10 cellular contexts compared by ENCODE assay signal in genomic region chr1:205629751-205630150, GRCh38. TPM values are rescaled to one million over a fixed set of nuclear protein-coding genes. Genes with fewer than 3 reads are reported as not detected.
A peak's percentile ranks its signal among the peaks of the same experiment; 100 is the strongest.
DNase-seq lines count a peak whose midpoint lies in the region; ATAC-seq, FAIRE-seq and TF ChIP-seq lines count a peak whose summit lies in the region.
"Had no signal": no experiment of that assay in that cellular context is flagged by ENCODE, and none has a peak within 500 bp of the region (broad histone marks: within the 10 kb centered on the region; RNA-seq: fewer than 3 reads in every experiment).

No MANE protein-coding gene starts in this region.

- FAIRE-seq in HepG2 (lab: Jason Lieb, UNC), result no peak

- H3K4me3 Mint-ChIP-seq in activated naive CD8-positive, alpha-beta T cell treated with anti-CD3 and anti-CD28 coated beads, Interleukin-2, amount 50 U/mL, for 24 hours, result peak overlapping the region; percentile 89

- H3K4me2 ChIP-seq in HepG2 (ENCODE audit: low read depth, low read length), result peak overlapping the region; percentile 72

- peaks cover 0 to 11% of the 10 kb centered on the region in 2 experiments; a peak in 2 of 5 replicates for H3K36me3 ChIP-seq in HepG2 (replicated peaks in 1 of 2; ENCODE audit: control insufficient read depth in 1 of 2, insufficient read depth in 2 of 2, low read length in 2 of 2)

- H3K4me3 ChIP-seq in HepG2 (replicated peaks in 1 of 3; ENCODE audit: insufficient read depth in 1 of 3, low read depth in 2 of 3, low read length in 3 of 3), result peak overlapping the region; percentile 56 to 96 (median 95)

- TF ChIP-seq CTCF in HepG2 (CRISPR knock-in tag; IDR thresholded peaks at IDR 0.05), result no peak

- TF ChIP-seq EP300 in HepG2 (IDR thresholded peaks at IDR 0.05; ENCODE audit: low read depth in 2 of 2, low read length in 2 of 2) (no peak), HepG2 (CRISPR knock-in tag; IDR thresholded peaks at IDR 0.05; ENCODE audit: borderline replicate concordance) (no peak)

- H3K9ac ChIP-seq in HepG2 (ENCODE audit: insufficient read depth, low read depth, low read length), result peak overlapping the region; percentile 82

- ATAC-seq in activated naive CD8-positive, alpha-beta T cell treated with anti-CD3 and anti-CD28 coated beads, Interleukin-2, amount 50 U/mL, for 24 hours, result no peak
- ATAC-seq in HepG2 (no peak), HG02588 (IDR thresholded peaks at IDR 0.05; ENCODE audit: unreplicated experiment) (no peak)

- no peak for TF ChIP-seq RAD21 in HepG2 (CRISPR knock-in tag; IDR thresholded peaks at IDR 0.05)

- no TSS peak for BruUV-seq in HepG2 (replicated peaks; lab: Mats Ljungman, UMichigan)

- CTCF ChIA-PET in HepG2 (lab: Yijun Ruan, JAX; ENCODE audit: low intra/inter-chr PET ratio, low total read pairs), result no interaction called here

- TF ChIP-seq POLR2A in HepG2 (IDR thresholded peaks at IDR 0.05; ENCODE audit: insufficient read depth in 1 of 2, low read depth in 2 of 2, low read length in 2 of 2), result no peak

- peaks cover 34% of the 10 kb centered on the region for H3K4me1 ChIP-seq in HepG2 (ENCODE audit: insufficient read depth, low read length)

- intact Hi-C loops in HepG2 (cut with micrococcal nuclease; ENCODE audit: unreplicated experiment), result no loop called here

- DNase-seq in stimulated activated CD4-positive, alpha-beta T cell treated with anti-CD3 and anti-CD28 coated beads, Interleukin-15, amount 100 ng/mL, for 24 hours, result peak; percentile 27
- DNase-seq in stimulated activated CD4-positive, alpha-beta T cell treated with anti-CD3 and anti-CD28 coated beads, Interleukin-12 subunit alpha, Interleukin-12 subunit beta, amount 100 ng/mL, for 4 hours, result no peak
- no peak for DNase-seq in activated naive CD8-positive, alpha-beta T cell treated with anti-CD3 and anti-CD28 coated beads, Interleukin-2, amount 50 U/mL, for 24 hours
- DNase-seq in HepG2 (ENCODE audit: low spot score), result no peak
- no peak for DNase-seq in stimulated activated naive CD4-positive, alpha-beta T cell (lab: John Stamatoyannopoulos, UW)
- no peak for DNase-seq in SIG-M5 (lab: John Stamatoyannopoulos, UW)
- DNase-seq in dedifferentiated amniotic fluid mesenchymal stem cell (ENCODE audit: extremely low spot score), result no peak
- DNase-seq: Kasumi-1, T1000 had no signal

- H3K9me3 ChIP-seq in HepG2 (ENCODE audit: low read length), result no peaks in the 10 kb centered on the region

- peaks cover 34% of the 10 kb centered on the region for H3K36me3 Mint-ChIP-seq in activated naive CD8-positive, alpha-beta T cell treated with anti-CD3 and anti-CD28 coated beads, Interleukin-2, amount 50 U/mL, for 24 hours (ENCODE audit: low read depth)

- H3K27me3 Mint-ChIP-seq in activated naive CD8-positive, alpha-beta T cell treated with anti-CD3 and anti-CD28 coated beads, Interleukin-2, amount 50 U/mL, for 24 hours, result no peaks in the 10 kb centered on the region

- 53% methylated on average over 6 of the region's 6 CpGs for WGBS in HepG2 (ENCODE audit: low lambda C conversion rate)

- in situ Hi-C loops in HepG2 (cut with HindIII; ENCODE audit: extremely low pct_ligation_motif_present, low pct_unique_long_range_greater_than_20kb), result loop anchor here (5.0 kb wide), 1 partner anchor 37 kb away; no protein-coding TSS in a partner anchor

- H2AFZ ChIP-seq in HepG2 (ENCODE audit: low read length), result no peak overlapping the region

- POLR2A ChIA-PET in HepG2 (lab: Yijun Ruan, JAX), result interaction anchor here (1.2 kb wide), 1 partner anchor 38 kb away, joined by 8 read pairs; no protein-coding TSS in a partner anchor

- H3K9me3 Mint-ChIP-seq in activated naive CD8-positive, alpha-beta T cell treated with anti-CD3 and anti-CD28 coated beads, Interleukin-2, amount 50 U/mL, for 24 hours, result no peaks in the 10 kb centered on the region

- H3K27ac ChIP-seq in HepG2 (ENCODE audit: extremely low read length, insufficient read depth, low read length), result peak overlapping the region; percentile 96

- peaks cover 55% of the 10 kb centered on the region for H3K79me2 ChIP-seq in HepG2 (ENCODE audit: insufficient read depth, low read length)

- peaks cover 69% of the 10 kb centered on the region for H3K4me1 Mint-ChIP-seq in activated naive CD8-positive, alpha-beta T cell treated with anti-CD3 and anti-CD28 coated beads, Interleukin-2, amount 50 U/mL, for 24 hours

- H3K27me3 ChIP-seq in HepG2 (ENCODE audit: control insufficient read depth in 1 of 2, insufficient read depth in 2 of 2, low read length in 2 of 2), result no peaks in the 10 kb centered on the region; a peak in 1 of 5 replicates

- H4K20me1 ChIP-seq in HepG2 (ENCODE audit: insufficient read depth, low read length), result peaks cover 8% of the 10 kb centered on the region

- peak overlapping the region; percentile 94 for H3K27ac Mint-ChIP-seq in activated naive CD8-positive, alpha-beta T cell treated with anti-CD3 and anti-CD28 coated beads, Interleukin-2, amount 50 U/mL, for 24 hours

TF ChIP-seq in HepG2, 621 proteins besides CTCF, POLR2A, EP300 and RAD21 (continues in another document):
- TF ChIP-seq, protein P1, sequence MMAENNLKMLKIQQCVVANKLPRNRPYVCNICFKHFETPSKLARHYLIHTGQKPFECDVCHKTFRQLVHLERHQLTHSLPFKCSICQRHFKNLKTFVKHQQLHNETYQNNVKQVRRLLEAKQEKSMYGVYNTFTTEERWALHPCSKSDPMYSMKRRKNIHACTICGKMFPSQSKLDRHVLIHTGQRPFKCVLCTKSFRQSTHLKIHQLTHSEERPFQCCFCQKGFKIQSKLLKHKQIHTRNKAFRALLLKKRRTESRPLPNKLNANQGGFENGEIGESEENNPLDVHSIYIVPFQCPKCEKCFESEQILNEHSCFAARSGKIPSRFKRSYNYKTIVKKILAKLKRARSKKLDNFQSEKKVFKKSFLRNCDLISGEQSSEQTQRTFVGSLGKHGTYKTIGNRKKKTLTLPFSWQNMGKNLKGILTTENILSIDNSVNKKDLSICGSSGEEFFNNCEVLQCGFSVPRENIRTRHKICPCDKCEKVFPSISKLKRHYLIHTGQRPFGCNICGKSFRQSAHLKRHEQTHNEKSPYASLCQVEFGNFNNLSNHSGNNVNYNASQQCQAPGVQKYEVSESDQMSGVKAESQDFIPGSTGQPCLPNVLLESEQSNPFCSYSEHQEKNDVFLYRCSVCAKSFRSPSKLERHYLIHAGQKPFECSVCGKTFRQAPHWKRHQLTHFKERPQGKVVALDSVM (CRISPR knock-in tag; IDR thresholded peaks at IDR 0.05), result peak; percentile 63; the same call in 1 of the 2 replicates
- TF ChIP-seq GATAD2A (CRISPR knock-in tag; IDR thresholded peaks at IDR 0.05) (no peak), MYC (CRISPR knock-in tag; IDR thresholded peaks at IDR 0.05; ENCODE audit: borderline replicate concordance) (no peak), ZNF121 (CRISPR knock-in tag; IDR thresholded peaks at IDR 0.05) (0 out of 2 replicates have a peak, but pooled peaks have one; percentile 39), MAFK (conservative IDR thresholded peaks at IDR 0.05 in 1 of 2, IDR thresholded peaks at IDR 0.05 in 1 of 2; ENCODE audit: low read length in 2 of 2) (no peak)

RNA-seq across cellular contexts. Expression of gene ELK4, which starts 2.1 kb away (rescaled TPM):
- 13.1 and 15.0 TPM in 2 replicates for total RNA-seq in HepG2 (2016; rRNA removed; fragmentation: Illumina TruSeq; extraction: Trizol)
- total RNA-seq in HepG2 (2016; cell fraction: cytosol; rRNA removed; fragmentation: Illumina TruSeq; extraction: Trizol; ENCODE audit: low read depth), result 17.4 and 18.2 TPM in 2 replicates
- total RNA-seq in HepG2 (2016; cell fraction: insoluble cytoplasmic fraction; rRNA removed; fragmentation: Illumina TruSeq; extraction: Trizol), result 12.5 and 14.4 TPM in 2 replicates
- 27.6 and 35.3 TPM in 2 replicates for total RNA-seq in HepG2 (2016; cell fraction: membrane; rRNA removed; fragmentation: Illumina TruSeq; extraction: Trizol)
- total RNA-seq in HepG2 (2016; cell fraction: nucleus; rRNA removed; fragmentation: Illumina TruSeq; extraction: Trizol), result 14.7 and 15.8 TPM in 2 replicates
- 6.8 and 8.3 TPM in 2 replicates for polyA plus RNA-seq in HepG2 (2011; rRNA removed)
- polyA plus RNA-seq in HepG2 (2011; cell fraction: cytosol; rRNA removed), result 2.3 and 3.5 TPM in 2 replicates
- polyA plus RNA-seq in HepG2 (2011; cell fraction: nucleus; rRNA removed), result 11.0 and 12.1 TPM in 2 replicates
- polyA plus RNA-seq in HepG2 (2012), result 9.9 and 11.2 TPM in 2 replicates
- 9.0 and 9.8 TPM in 2 replicates for polyA plus RNA-seq in HepG2 (2016; cell fraction: cytosol; fragmentation: Illumina TruSeq; extraction: Trizol; ENCODE audit: low read depth)
- polyA plus RNA-seq in HepG2 (2016; cell fraction: insoluble cytoplasmic fraction; fragmentation: Illumina TruSeq; extraction: Trizol; ENCODE audit: low read depth), result 12.2 TPM in 2 replicates
- 15.0 TPM in 2 replicates for polyA plus RNA-seq in HepG2 (2016; cell fraction: membrane; fragmentation: Illumina TruSeq; extraction: Trizol; ENCODE audit: low read depth)
- 20.1 and 20.3 TPM in 2 replicates for polyA plus RNA-seq in HepG2 (2016; cell fraction: nucleus; fragmentation: Illumina TruSeq; extraction: Trizol; ENCODE audit: insufficient read depth, low read depth)
- 12.0 and 30.8 TPM in 2 replicates for polyA minus RNA-seq in HepG2 (2011; rRNA and poly(A)+ RNA removed; ENCODE audit: low replicate concordance)
- 11.9 and 12.8 TPM in 2 replicates for polyA minus RNA-seq in HepG2 (2011; cell fraction: cytosol; rRNA and poly(A)+ RNA removed)
- polyA minus RNA-seq in HepG2 (2011; cell fraction: nucleus; rRNA and poly(A)+ RNA removed), result 21.0 and 22.3 TPM in 2 replicates

RNA-seq across cellular contexts. Expression of gene SLC45A3, which starts 50.6 kb away (rescaled TPM):
- 1.9 and 3.4 TPM in 2 replicates for total RNA-seq in HepG2 (2016; rRNA removed; fragmentation: Illumina TruSeq; extraction: Trizol)
- total RNA-seq in HepG2 (2016; cell fraction: cytosol; rRNA removed; fragmentation: Illumina TruSeq; extraction: Trizol; ENCODE audit: low read depth), result 0.97 and 1.2 TPM in 2 replicates
- total RNA-seq in HepG2 (2016; cell fraction: insoluble cytoplasmic fraction; rRNA removed; fragmentation: Illumina TruSeq; extraction: Trizol), result 1.8 and 4.0 TPM in 2 replicates
- total RNA-seq in HepG2 (2016; cell fraction: membrane; rRNA removed; fragmentation: Illumina TruSeq; extraction: Trizol), result 2.7 and 3.3 TPM in 2 replicates
- total RNA-seq in HepG2 (2016; cell fraction: nucleus; rRNA removed; fragmentation: Illumina TruSeq; extraction: Trizol), result 2.3 and 3.7 TPM in 2 replicates
- polyA plus RNA-seq in HepG2 (2011; rRNA removed), result 4.1 and 7.3 TPM in 2 replicates
- polyA plus RNA-seq in HepG2 (2011; cell fraction: cytosol; rRNA removed), result 4.4 TPM in 2 replicates
- 7.3 and 8.6 TPM in 2 replicates for polyA plus RNA-seq in HepG2 (2011; cell fraction: nucleus; rRNA removed)
- polyA plus RNA-seq in HepG2 (2012), result 4.0 and 4.7 TPM in 2 replicates
- 0.65 and 0.73 TPM in 2 replicates for polyA plus RNA-seq in HepG2 (2016; cell fraction: cytosol; fragmentation: Illumina TruSeq; extraction: Trizol; ENCODE audit: low read depth)
- 2.0 and 2.1 TPM in 2 replicates for polyA plus RNA-seq in HepG2 (2016; cell fraction: insoluble cytoplasmic fraction; fragmentation: Illumina TruSeq; extraction: Trizol; ENCODE audit: low read depth)
- polyA plus RNA-seq in HepG2 (2016; cell fraction: membrane; fragmentation: Illumina TruSeq; extraction: Trizol; ENCODE audit: low read depth), result 2.1 TPM in 2 replicates
- 5.1 and 6.0 TPM in 2 replicates for polyA plus RNA-seq in HepG2 (2016; cell fraction: nucleus; fragmentation: Illumina TruSeq; extraction: Trizol; ENCODE audit: insufficient read depth, low read depth)
- polyA minus RNA-seq in HepG2 (2011; rRNA and poly(A)+ RNA removed; ENCODE audit: low replicate concordance), result 1.8 and 9.9 TPM in 2 replicates
- polyA minus RNA-seq in HepG2 (2011; cell fraction: cytosol; rRNA and poly(A)+ RNA removed), result 3.3 and 3.4 TPM in 2 replicates
- polyA minus RNA-seq in HepG2 (2011; cell fraction: nucleus; rRNA and poly(A)+ RNA removed), result 2.5 and 2.7 TPM in 2 replicates
